ENCODE assay signal across 1 cellular context in genomic region chr2:201149064-201149820, GRCh38.
A peak's percentile ranks its signal among the peaks of the same experiment; 100 is the strongest.
TF ChIP-seq lines count a peak whose summit lies in the region.

No MANE protein-coding gene starts in this region.

TF ChIP-seq in HepG2, 621 proteins besides CTCF, POLR2A, EP300 and RAD21 (continued from another document and continues in another):
- TF ChIP-seq HNF1A (IDR thresholded peaks at IDR 0.05; ENCODE audit: low read depth) (0 out of 2 replicates have a peak, but pooled peaks have one; percentile 60), HNF1A (CRISPR knock-in tag; IDR thresholded peaks at IDR 0.05; ENCODE audit: borderline replicate concordance) (no peak), PRDM4 (CRISPR knock-in tag; IDR thresholded peaks at IDR 0.05; ENCODE audit: borderline replicate concordance) (no peak), ZNF646 (CRISPR knock-in tag; IDR thresholded peaks at IDR 0.05) (no peak), TFAP4 (IDR thresholded peaks at IDR 0.05; ENCODE audit: borderline replicate concordance, low read depth) (no peak), ZNF414 (CRISPR knock-in tag; IDR thresholded peaks at IDR 0.05) (no peak), ZNF326 (CRISPR knock-in tag; IDR thresholded peaks at IDR 0.05; ENCODE audit: borderline replicate concordance) (no peak), NR2F6 (IDR thresholded peaks at IDR 0.05) (peak; percentile 57), NR2F6 (CRISPR knock-in tag; IDR thresholded peaks at IDR 0.05) (peak; percentile 77), ZSCAN21 (CRISPR knock-in tag; IDR thresholded peaks at IDR 0.05; ENCODE audit: borderline replicate concordance) (no peak), ZBTB46 (CRISPR knock-in tag; IDR thresholded peaks at IDR 0.05; ENCODE audit: borderline replicate concordance) (no peak), CEBPB (IDR thresholded peaks at IDR 0.05; ENCODE audit: borderline replicate concordance, low read depth, low read length) (peak; percentile 60; the same call in 1 of the 2 replicates), BCL6 (CRISPR knock-in tag; IDR thresholded peaks at IDR 0.05) (peak; percentile 77), HOXA5 (CRISPR knock-in tag; IDR thresholded peaks at IDR 0.05) (no peak), ZNF879 (CRISPR knock-in tag; IDR thresholded peaks at IDR 0.05) (no peak), SMARCE1 (IDR thresholded peaks at IDR 0.05; ENCODE audit: borderline replicate concordance) (0 out of 2 replicates have a peak, but pooled peaks have one; percentile 34), NONO (IDR thresholded peaks at IDR 0.05) (no peak), NONO (CRISPR knock-in tag; conservative IDR thresholded peaks at IDR 0.05) (no peak), MBNL3 (CRISPR knock-in tag; conservative IDR thresholded peaks at IDR 0.05) (no peak), ZMAT5 (CRISPR knock-in tag; IDR thresholded peaks at IDR 0.05; ENCODE audit: borderline replicate concordance, low read depth) (no peak), ZFAT (CRISPR knock-in tag; conservative IDR thresholded peaks at IDR 0.05) (no peak), ZNF354B (CRISPR knock-in tag; IDR thresholded peaks at IDR 0.05) (no peak), UBTF (CRISPR knock-in tag; IDR thresholded peaks at IDR 0.05) (no peak), ZBTB1 (CRISPR knock-in tag; IDR thresholded peaks at IDR 0.05; ENCODE audit: borderline replicate concordance) (no peak), ZNF280B (CRISPR knock-in tag; IDR thresholded peaks at IDR 0.05; ENCODE audit: borderline replicate concordance) (no peak), ZNF317 (CRISPR knock-in tag; IDR thresholded peaks at IDR 0.05) (peak; percentile 95), TRAFD1 (CRISPR knock-in tag; IDR thresholded peaks at IDR 0.05; ENCODE audit: borderline replicate concordance) (no peak), CENPT (CRISPR knock-in tag; IDR thresholded peaks at IDR 0.05; ENCODE audit: low read depth) (no peak), SATB2 (CRISPR knock-in tag; IDR thresholded peaks at IDR 0.05) (no peak), SIX1 (CRISPR knock-in tag; IDR thresholded peaks at IDR 0.05; ENCODE audit: borderline replicate concordance) (peak; percentile 78; the same call in 1 of the 2 replicates)
